8 cellular contexts compared by ENCODE assay signal in genomic region chr12:105279460-105280056, GRCh38. TPM values are rescaled to one million over a fixed set of nuclear protein-coding genes. Genes with fewer than 3 reads are reported as not detected.
DNase-seq lines count a peak whose midpoint lies in the region; ATAC-seq, FAIRE-seq and TF ChIP-seq lines count a peak whose summit lies in the region.

No MANE protein-coding gene starts in this region.

- no peak overlapping the region for H3K4me3 Mint-ChIP-seq in neural progenitor cell

- no peaks in the 10 kb centered on the region for H3K9me1 ChIP-seq in endothelial cell of umbilical vein (replicated peaks; ENCODE audit: control insufficient read depth, extremely low read depth, insufficient read depth, low read length)

- in situ Hi-C loops in KBM-7 (cut with MboI; ENCODE audit: low pct_unique_long_range_greater_than_20kb, low sequenced_read_pairs) = no loop called here

- FAIRE-seq in endothelial cell of umbilical vein (lab: Jason Lieb, UNC) = peak; percentile 71

- peak; percentile 60 to 66 for TF ChIP-seq CTCF in endothelial cell of umbilical vein (IDR thresholded peaks at IDR 0.05; ENCODE audit: extremely low read depth in 1 of 2, insufficient read depth in 1 of 2, low read depth in 1 of 2, low read length in 2 of 2)
- peak; percentile 76 for TF ChIP-seq CTCF in neural progenitor cell (IDR thresholded peaks at IDR 0.05)

- H3F3A ChIP-seq in neural progenitor cell (ENCODE audit: low read depth) = no peaks in the 10 kb centered on the region

- no peaks in the 10 kb centered on the region for H4K20me1 ChIP-seq in endothelial cell of umbilical vein (replicated peaks; ENCODE audit: control insufficient read depth, extremely low read depth, insufficient read depth, low read length)
- H4K20me1 ChIP-seq in neural progenitor cell (ENCODE audit: low read depth) = no peaks in the 10 kb centered on the region

- H3K36me3 ChIP-seq in endothelial cell of umbilical vein (ENCODE audit: control insufficient read depth in 2 of 2, extremely low read depth in 1 of 2, insufficient read depth in 2 of 2, low read length in 2 of 2) = no peaks in the 10 kb centered on the region
- H3K36me3 ChIP-seq in neural progenitor cell = no peaks in the 10 kb centered on the region

- no peaks in the 10 kb centered on the region for H3K79me2 ChIP-seq in endothelial cell of umbilical vein (ENCODE audit: control insufficient read depth, insufficient read depth, low read length)
- no peaks in the 10 kb centered on the region for H3K79me2 ChIP-seq in neural progenitor cell (ENCODE audit: low read depth)

- POLR2A ChIA-PET in endothelial cell of umbilical vein (lab: Charles Lee) = no interaction called here

- ATAC-seq in HG02852 (IDR thresholded peaks at IDR 0.05; ENCODE audit: unreplicated experiment) (no peak), HG02981 (IDR thresholded peaks at IDR 0.05; ENCODE audit: unreplicated experiment) (no peak)

- H3K27me3 Mint-ChIP-seq in neural progenitor cell (ENCODE audit: insufficient read depth, low read depth) = peaks cover 6% of the 10 kb centered on the region

- no peak for TF ChIP-seq POLR2A in endothelial cell of umbilical vein (IDR thresholded peaks at IDR 0.05; ENCODE audit: low read depth, low read length)

- no peak overlapping the region for H3K4me2 ChIP-seq in endothelial cell of umbilical vein (ENCODE audit: insufficient read depth, low read length)
- no peak overlapping the region for H3K4me2 ChIP-seq in neural progenitor cell

- H3K4me1 Mint-ChIP-seq in neural progenitor cell = no peaks in the 10 kb centered on the region

- H3K27ac Mint-ChIP-seq in neural progenitor cell = no peak overlapping the region

- no TSS peak for BruUV-seq in endothelial cell of umbilical vein (replicated peaks; lab: Mats Ljungman, UMichigan)

- H3K9me3 ChIP-seq in endothelial cell of umbilical vein (replicated peaks; ENCODE audit: control insufficient read depth, insufficient read depth, low read length) = no peaks in the 10 kb centered on the region
- no peaks in the 10 kb centered on the region for H3K9me3 ChIP-seq in neural progenitor cell (ENCODE audit: low read depth)

- H3K4me3 ChIP-seq in endothelial cell of umbilical vein (replicated peaks in 1 of 3; ENCODE audit: insufficient read depth in 1 of 3, low read depth in 1 of 3, low read length in 3 of 3) = no peak overlapping the region
- no peak overlapping the region for H3K4me3 ChIP-seq in neural progenitor cell

- DNase-seq in GDM1 (lab: John Stamatoyannopoulos, UW) (peak; percentile 45), KBM-7 (peak; percentile 39), endothelial cell of umbilical vein (ENCODE audit: low read depth, low spot score) (peak; percentile 53), neural progenitor cell (ENCODE audit: low spot score) (peak; percentile 58), HuH-7.5 (ENCODE audit: low spot score) (no peak)
- peak; percentile 1 to 20 for DNase-seq in activated CD4-positive, alpha-beta T cell treated with anti-CD3 and anti-CD28 coated beads, Interleukin-2, amount 50 U/mL, for 24 hours (ENCODE audit: low read depth in 1 of 2, low spot score in 1 of 2)

- CTCF ChIA-PET in endothelial cell of umbilical vein (lab: Charles Lee) = interaction anchor here (0.6 to 1.3 kb wide), 10 partner anchors 9 to 104 kb away, joined by 3 to 5 read pairs (median 3); partner anchors contain the start of gene APPL2

- H3K27me3 ChIP-seq in endothelial cell of umbilical vein (ENCODE audit: control insufficient read depth in 2 of 2, insufficient read depth in 2 of 2, low read length in 2 of 2) = no peaks in the 10 kb centered on the region
- H3K27me3 ChIP-seq in neural progenitor cell = no peaks in the 10 kb centered on the region

- H3K27ac ChIP-seq in endothelial cell of umbilical vein (ENCODE audit: insufficient read depth, low read depth, low read length) = no peak overlapping the region
- H3K27ac ChIP-seq in neural progenitor cell = no peak overlapping the region

- H2AFZ ChIP-seq in endothelial cell of umbilical vein (ENCODE audit: low read depth, low read length) (no peak overlapping the region), neural progenitor cell (replicated peaks) (no peak overlapping the region)

- dilution Hi-C loops in endothelial cell of umbilical vein (cut with MboI; ENCODE audit: extremely low pct_ligation_motif_present, low sequenced_read_pairs) = no loop called here

- H3K9ac ChIP-seq in endothelial cell of umbilical vein (replicated peaks; ENCODE audit: extremely low read depth, insufficient read depth, low read length) (no peak overlapping the region), neural progenitor cell (no peak overlapping the region)

- no peaks in the 10 kb centered on the region for H3K36me3 Mint-ChIP-seq in neural progenitor cell

- intact Hi-C loops in endothelial cell of umbilical vein (cut with micrococcal nuclease) = loop anchor here (1.0 to 5.0 kb wide), 3 partner anchors 42 to 104 kb away; partner anchors contain the start of gene APPL2

- H3K9me3 Mint-ChIP-seq in neural progenitor cell = no peaks in the 10 kb centered on the region

- H3K4me1 ChIP-seq in endothelial cell of umbilical vein (ENCODE audit: control insufficient read depth, extremely low read depth, insufficient read depth, low read length) (peaks cover 9% of the 10 kb centered on the region), neural progenitor cell (no peaks in the 10 kb centered on the region)

TF ChIP-seq in endothelial cell of umbilical vein, 7 proteins besides CTCF, POLR2A, EP300 and RAD21:
- TF ChIP-seq POLR2AphosphoS5 (IDR thresholded peaks at IDR 0.05; ENCODE audit: insufficient read depth, low read depth, low read length) = no peak
- TF ChIP-seq JUN (IDR thresholded peaks at IDR 0.05; ENCODE audit: borderline replicate concordance, insufficient read depth, insufficient read length, low read depth) = no peak
- TF ChIP-seq MYC (IDR thresholded peaks at IDR 0.05; ENCODE audit: low read depth, low read length) = no peak
- TF ChIP-seq FOS (IDR thresholded peaks at IDR 0.05; ENCODE audit: borderline replicate concordance, insufficient read depth, low read length) = no peak
- TF ChIP-seq EZH2 (IDR thresholded peaks at IDR 0.05; ENCODE audit: borderline replicate concordance, low read depth, low read length, severe bottlenecking) = no peak
- TF ChIP-seq, protein P1, sequence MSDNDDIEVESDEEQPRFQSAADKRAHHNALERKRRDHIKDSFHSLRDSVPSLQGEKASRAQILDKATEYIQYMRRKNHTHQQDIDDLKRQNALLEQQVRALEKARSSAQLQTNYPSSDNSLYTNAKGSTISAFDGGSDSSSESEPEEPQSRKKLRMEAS (IDR thresholded peaks at IDR 0.05; ENCODE audit: insufficient read depth, insufficient read length) = no peak
- no peak for TF ChIP-seq GATA2 (IDR thresholded peaks at IDR 0.05; ENCODE audit: insufficient read depth, insufficient read length, low read depth, low read length)

RNA-seq across cellular contexts. Expression of gene APPL2, which starts 43.6 kb away (rescaled TPM):
- total RNA-seq in endothelial cell of umbilical vein (21.4 and 31.8 TPM in 2 replicates), neural progenitor cell (ENCODE audit: low replicate concordance) (27.7 and 37.5 TPM in 2 replicates)
- polyA plus RNA-seq in endothelial cell of umbilical vein = 8.1 and 9.2 TPM in 2 replicates
- 11.0 and 11.6 TPM in 2 replicates for polyA plus RNA-seq in endothelial cell of umbilical vein (2011; cell fraction: cytosol; rRNA removed)
- polyA plus RNA-seq in endothelial cell of umbilical vein (2011; cell fraction: nucleus; rRNA removed) = 52.5 and 58.8 TPM in 2 replicates
- polyA plus RNA-seq in endothelial cell of umbilical vein (2012) = 21.9 and 23.1 TPM in 2 replicates
- polyA minus RNA-seq in endothelial cell of umbilical vein = 30.0 and 38.2 TPM in 2 replicates
- polyA minus RNA-seq in endothelial cell of umbilical vein (2011; cell fraction: cytosol; rRNA and poly(A)+ RNA removed) = 7.4 TPM
- polyA minus RNA-seq in endothelial cell of umbilical vein (2011; cell fraction: nucleus; rRNA and poly(A)+ RNA removed) = 59.7 and 67.9 TPM in 2 replicates

RNA-seq across cellular contexts. Expression of gene C12orf75, which starts 50.9 kb away (rescaled TPM):
- total RNA-seq in endothelial cell of umbilical vein (60.7 and 73.6 TPM in 2 replicates), neural progenitor cell (ENCODE audit: low replicate concordance) (32.7 and 59.9 TPM in 2 replicates)
- polyA plus RNA-seq in endothelial cell of umbilical vein = 23.6 and 27.6 TPM in 2 replicates
- polyA plus RNA-seq in endothelial cell of umbilical vein (2011; cell fraction: cytosol; rRNA removed) = 46.4 and 50.6 TPM in 2 replicates
- 21.8 and 23.3 TPM in 2 replicates for polyA plus RNA-seq in endothelial cell of umbilical vein (2011; cell fraction: nucleus; rRNA removed)
- 47.1 and 71.8 TPM in 2 replicates for polyA plus RNA-seq in endothelial cell of umbilical vein (2012)
- polyA minus RNA-seq in endothelial cell of umbilical vein = 12.2 and 19.7 TPM in 2 replicates
- 16.0 TPM for polyA minus RNA-seq in endothelial cell of umbilical vein (2011; cell fraction: cytosol; rRNA and poly(A)+ RNA removed)
- polyA minus RNA-seq in endothelial cell of umbilical vein (2011; cell fraction: nucleus; rRNA and poly(A)+ RNA removed) = 10.0 and 18.5 TPM in 2 replicates
